Comparison of ENCODE assay signal across 11 cellular contexts in the genomic region with DNA sequence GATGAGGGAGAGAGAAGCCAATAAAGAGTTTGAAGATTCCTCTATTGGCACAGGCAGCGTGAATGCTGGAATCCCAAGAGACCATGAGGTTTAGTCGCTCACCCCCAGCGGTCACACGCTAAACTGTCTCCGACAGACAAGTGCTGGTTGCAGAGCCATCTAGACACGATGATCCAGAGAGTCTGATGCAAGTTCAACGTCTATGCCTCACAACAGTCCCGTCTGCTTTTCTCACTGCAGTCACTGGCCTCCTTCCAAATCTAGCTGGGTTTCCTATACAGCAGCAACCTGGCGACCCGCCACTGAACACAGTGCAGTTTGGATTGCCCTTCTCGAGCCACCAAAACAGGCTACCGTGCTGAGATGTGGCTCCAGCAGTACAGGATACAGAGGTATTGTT.
DNase-seq lines count a peak whose midpoint lies in the region; ATAC-seq lines count a peak whose summit lies in the region.
"Had no signal": no experiment of that assay in that cellular context is flagged by ENCODE, and none has a peak within 500 bp of the region (broad histone marks: within the 10 kb centered on the region; RNA-seq: fewer than 3 reads in every experiment).

No MANE protein-coding gene starts in this region.

- no peaks in the 10 kb centered on the region for H3K27me3 Mint-ChIP-seq in activated naive CD4-positive, alpha-beta T cell treated with anti-CD3 and anti-CD28 coated beads, Interleukin-2, amount 10 ng/mL, durations not matched to agents 7 days and 5 days

- peak; percentile 83 for ATAC-seq in GM21360 (IDR thresholded peaks at IDR 0.05; ENCODE audit: unreplicated experiment)

- H3K9me3 Mint-ChIP-seq in activated naive CD4-positive, alpha-beta T cell treated with anti-CD3 and anti-CD28 coated beads, Interleukin-2, amount 10 ng/mL, durations not matched to agents 7 days and 5 days = peaks cover 3% of the 10 kb centered on the region
- H3K9me3 Mint-ChIP-seq: IgD-negative memory B cell had no signal

- peak; percentile 62 for DNase-seq in DMS 273 treated with DMSO at 0.1 percent for 48 hours (lab: John Stamatoyannopoulos, UW)
- DNase-seq in M059J (ENCODE audit: low read depth) = peak; percentile 2
- DNase-seq in dermis microvascular lymphatic vessel endothelial cell (ENCODE audit: low read depth in 2 of 2) = peak; percentile 34 to 48
- DNase-seq in OCI-M1 (lab: John Stamatoyannopoulos, UW) = no peak
- DNase-seq in activated naive CD4-positive, alpha-beta T cell treated with anti-CD3 and anti-CD28 coated beads, Interleukin-2, amount 10 ng/mL, durations not matched to agents 7 days and 5 days = no peak
- DNase-seq in SK-N-DZ (ENCODE audit: low spot score) = no peak
- DNase-seq in HK-2 (ENCODE audit: unreplicated experiment) = no peak
- DNase-seq: effector memory CD4-positive, alpha-beta T cell; GDM1 had no signal

- H3K27ac Mint-ChIP-seq in activated naive CD4-positive, alpha-beta T cell treated with anti-CD3 and anti-CD28 coated beads, Interleukin-2, amount 10 ng/mL, durations not matched to agents 7 days and 5 days = no peak overlapping the region
- H3K27ac Mint-ChIP-seq: IgD-negative memory B cell had no signal

- H3K4me1 Mint-ChIP-seq in activated naive CD4-positive, alpha-beta T cell treated with anti-CD3 and anti-CD28 coated beads, Interleukin-2, amount 10 ng/mL, durations not matched to agents 7 days and 5 days = peaks cover 50% of the 10 kb centered on the region

- peaks cover 89% of the 10 kb centered on the region for H3K36me3 Mint-ChIP-seq in activated naive CD4-positive, alpha-beta T cell treated with anti-CD3 and anti-CD28 coated beads, Interleukin-2, amount 10 ng/mL, durations not matched to agents 7 days and 5 days
- H3K36me3 Mint-ChIP-seq: IgD-negative memory B cell had no signal

- CTCF ChIA-PET in activated naive CD4-positive, alpha-beta T cell treated with anti-CD3 and anti-CD28 coated beads, Interleukin-2, amount 10 ng/mL, durations not matched to agents 7 days and 5 days (lab: Charles Lee) = no interaction called here

- H3K4me3 Mint-ChIP-seq in activated naive CD4-positive, alpha-beta T cell treated with anti-CD3 and anti-CD28 coated beads, Interleukin-2, amount 10 ng/mL, durations not matched to agents 7 days and 5 days = no peak overlapping the region

Comparison
In these comparisons a context has a peak if more than half of its experiments do, and no peak if none do; other contexts are left out.
1. DNase-seq: peak in DMS 273 treated with DMSO at 0.1 percent for 48 hours (single experiment), M059J (single experiment) and dermis microvascular lymphatic vessel endothelial cell (2 of 2); none in OCI-M1 (single experiment), activated naive CD4-positive, alpha-beta T cell treated with anti-CD3 and anti-CD28 coated beads, Interleukin-2, amount 10 ng/mL, durations not matched to agents 7 days and 5 days (single experiment), SK-N-DZ (single experiment) and HK-2 (single experiment).